ENCODE assay signal across 8 cellular contexts in the genomic region with DNA sequence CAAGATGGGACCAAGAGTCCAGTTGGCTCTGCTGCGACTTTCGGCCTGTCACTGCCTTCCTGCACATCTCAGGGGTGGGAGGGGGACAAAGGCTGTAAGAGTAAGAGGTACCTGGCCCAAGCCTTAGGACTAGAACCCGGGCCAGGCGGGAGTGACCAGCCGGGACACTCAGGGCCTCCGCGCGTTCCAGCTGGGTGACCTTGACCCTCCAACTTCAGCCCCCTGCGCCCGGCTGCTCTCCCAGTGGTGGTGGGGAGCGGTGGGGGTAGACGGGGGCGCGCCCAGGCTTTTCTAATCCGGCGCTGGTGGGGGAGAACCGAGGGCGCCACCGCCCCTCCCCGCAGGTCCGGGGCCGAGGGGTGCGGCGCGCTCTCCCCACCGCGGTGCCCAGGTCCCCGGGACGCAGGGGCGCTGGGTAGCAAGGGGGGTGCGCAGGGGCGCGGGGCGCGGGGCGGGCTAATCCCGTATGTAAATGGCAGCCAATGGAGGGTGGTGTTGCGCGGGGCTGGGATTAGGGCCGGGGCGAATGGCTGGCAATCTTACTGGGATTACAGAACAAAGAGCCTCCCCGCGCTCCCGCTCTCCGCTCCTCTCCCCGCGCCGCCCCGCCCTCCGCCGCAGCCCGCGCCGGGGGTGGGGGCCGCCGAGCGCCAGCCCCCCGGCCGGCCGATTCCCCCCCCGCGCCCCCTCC. TPM values are rescaled to one million over a fixed set of nuclear protein-coding genes. Genes with fewer than 3 reads are reported as not detected.
DNase-seq lines count a peak whose midpoint lies in the region; ATAC-seq and TF ChIP-seq lines count a peak whose summit lies in the region.

A gene with protein sequence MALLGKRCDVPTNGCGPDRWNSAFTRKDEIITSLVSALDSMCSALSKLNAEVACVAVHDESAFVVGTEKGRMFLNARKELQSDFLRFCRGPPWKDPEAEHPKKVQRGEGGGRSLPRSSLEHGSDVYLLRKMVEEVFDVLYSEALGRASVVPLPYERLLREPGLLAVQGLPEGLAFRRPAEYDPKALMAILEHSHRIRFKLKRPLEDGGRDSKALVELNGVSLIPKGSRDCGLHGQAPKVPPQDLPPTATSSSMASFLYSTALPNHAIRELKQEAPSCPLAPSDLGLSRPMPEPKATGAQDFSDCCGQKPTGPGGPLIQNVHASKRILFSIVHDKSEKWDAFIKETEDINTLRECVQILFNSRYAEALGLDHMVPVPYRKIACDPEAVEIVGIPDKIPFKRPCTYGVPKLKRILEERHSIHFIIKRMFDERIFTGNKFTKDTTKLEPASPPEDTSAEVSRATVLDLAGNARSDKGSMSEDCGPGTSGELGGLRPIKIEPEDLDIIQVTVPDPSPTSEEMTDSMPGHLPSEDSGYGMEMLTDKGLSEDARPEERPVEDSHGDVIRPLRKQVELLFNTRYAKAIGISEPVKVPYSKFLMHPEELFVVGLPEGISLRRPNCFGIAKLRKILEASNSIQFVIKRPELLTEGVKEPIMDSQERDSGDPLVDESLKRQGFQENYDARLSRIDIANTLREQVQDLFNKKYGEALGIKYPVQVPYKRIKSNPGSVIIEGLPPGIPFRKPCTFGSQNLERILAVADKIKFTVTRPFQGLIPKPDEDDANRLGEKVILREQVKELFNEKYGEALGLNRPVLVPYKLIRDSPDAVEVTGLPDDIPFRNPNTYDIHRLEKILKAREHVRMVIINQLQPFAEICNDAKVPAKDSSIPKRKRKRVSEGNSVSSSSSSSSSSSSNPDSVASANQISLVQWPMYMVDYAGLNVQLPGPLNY (plus strand): TSS at position 586 of the 691 bp plus-strand sequence. CDS start 54,175 bp downstream, outside the sequence.

- peaks cover 7% of the 10 kb centered on the region for H3K9me3 Mint-ChIP-seq in endodermal cell

- H3K27ac Mint-ChIP-seq in endodermal cell: peak within 1 kb of the TSS; percentile 68

- DNase-seq in CD1c-positive myeloid dendritic cell (ENCODE audit: extremely low spot score) (peak; percentile 44), NCI-H82 treated with DMSO at 0.1 percent for 48 hours (lab: John Stamatoyannopoulos, UW; ENCODE audit: unreplicated experiment) (peak; percentile 85), activated T-cell treated with anti-CD3 and anti-CD28 coated beads for 1 hour (ENCODE audit: low read depth) (peak; percentile 27), endodermal cell (peak; percentile 88), medulla oblongata (ENCODE audit: extremely low spot score) (peak; percentile 44)
- peak; percentile 12 for DNase-seq in stimulated activated CD8-positive, alpha-beta memory T cell treated with anti-CD3 and anti-CD28 coated beads, Interleukin-12 subunit alpha, Interleukin-12 subunit beta, amount 100 ng/mL, for 1 hour (ENCODE audit: low read depth)

- peak within 1 kb of the TSS; percentile 72 for H3K9ac ChIP-seq in endodermal cell (ENCODE audit: extremely low read depth, low read length, poor library complexity, severe bottlenecking)

- H3K36me3 ChIP-seq in endodermal cell (ENCODE audit: control insufficient read depth, insufficient read depth, low read length): no peaks in the 10 kb centered on the region

- ATAC-seq in HG03354 (IDR thresholded peaks at IDR 0.05; ENCODE audit: poor library complexity, severe bottlenecking, unreplicated experiment) (peak; percentile 31), GM21528 (IDR thresholded peaks at IDR 0.05; ENCODE audit: low FRiP score, unreplicated experiment) (no peak)

- H3K27ac ChIP-seq in endodermal cell (ENCODE audit: low read depth, low read length): peak within 1 kb of the TSS; percentile 91

- no peaks in the 10 kb centered on the region for H3K27me3 ChIP-seq in endodermal cell (ENCODE audit: control insufficient read depth, insufficient read depth, low read length, poor library complexity, severe bottlenecking)

- H3K4me1 Mint-ChIP-seq in endodermal cell: peaks cover 14% of the 10 kb centered on the region

- H3K36me3 Mint-ChIP-seq in endodermal cell (ENCODE audit: low read depth): peaks cover 5% of the 10 kb centered on the region

- H3K27me3 Mint-ChIP-seq in endodermal cell (ENCODE audit: insufficient read depth): no peaks in the 10 kb centered on the region

- H3K4me1 ChIP-seq in endodermal cell (ENCODE audit: control insufficient read depth, insufficient read depth, low read length): no peaks in the 10 kb centered on the region

- peaks cover 6% of the 10 kb centered on the region for H3K9me3 ChIP-seq in endodermal cell (ENCODE audit: control insufficient read depth, low read length)

- 5 to 7% methylated on average over 7 to 50 of the region's 62 CpGs for WGBS in endodermal cell (ENCODE audit: insufficient coverage in 1 of 2, insufficient read length in 1 of 2), 2 experiments

- H3K4me3 Mint-ChIP-seq in endodermal cell: peak within 1 kb of the TSS; percentile 67

- peak within 1 kb of the TSS; percentile 86 for H3K4me3 ChIP-seq in endodermal cell (ENCODE audit: low read length)

- no peak for TF ChIP-seq CTCF in endodermal cell (conservative IDR thresholded peaks at IDR 0.05)

RNA-seq across cellular contexts. Expression of the gene that starts here (rescaled TPM):
- 10 to 100 TPM; 54.8 to 84.4 TPM for total RNA-seq in endodermal cell
- 54.6 TPM for polyA plus RNA-seq in endodermal cell (2013, experiment 1 of 2)
- 54.2 TPM for polyA plus RNA-seq in endodermal cell (2013, experiment 2 of 2)

Comparison
In these comparisons a context has a peak if more than half of its experiments do, and no peak if none do; other contexts are left out.
1. DNase-seq: peak in every context shown above with its lines; median percentile 88 in endodermal cell; 85 in NCI-H82 treated with DMSO at 0.1 percent for 48 hours; 44 in CD1c-positive myeloid dendritic cell; 44 in medulla oblongata; 27 in activated T-cell treated with anti-CD3 and anti-CD28 coated beads for 1 hour; 12 in stimulated activated CD8-positive, alpha-beta memory T cell treated with anti-CD3 and anti-CD28 coated beads, Interleukin-12 subunit alpha, Interleukin-12 subunit beta, amount 100 ng/mL, for 1 hour.